1 cellular context compared by ENCODE assay signal in genomic region chr21:44751186-44751798, GRCh38.
TF ChIP-seq lines count a peak whose summit lies in the region.

No MANE protein-coding gene starts in this region.

TF ChIP-seq in H1, 55 proteins besides CTCF, POLR2A, EP300 and RAD21:
- TF ChIP-seq CBX8 (IDR thresholded peaks at IDR 0.05; ENCODE audit: borderline replicate concordance, low read depth, low read length) (no peak), KDM5A (IDR thresholded peaks at IDR 0.05; ENCODE audit: low read length) (no peak), HDAC6 (IDR thresholded peaks at IDR 0.05; ENCODE audit: low read depth, low read length) (no peak), SRF (IDR thresholded peaks at IDR 0.05; ENCODE audit: low read depth, low read length) (no peak), ZNF274 (IDR thresholded peaks at IDR 0.05; ENCODE audit: borderline replicate concordance, extremely low read depth, low read length) (no peak), BACH1 (IDR thresholded peaks at IDR 0.05; ENCODE audit: low read length) (no peak), TAF1 (IDR thresholded peaks at IDR 0.05; ENCODE audit: low read depth, low read length) (no peak), CHD1 (IDR thresholded peaks at IDR 0.05; ENCODE audit: low read depth, low read length) (no peak), GTF2F1 (IDR thresholded peaks at IDR 0.05; ENCODE audit: borderline replicate concordance, low read depth, low read length) (no peak), RXRA (IDR thresholded peaks at IDR 0.05; ENCODE audit: insufficient read depth, low read depth, low read length) (no peak), SP4 (IDR thresholded peaks at IDR 0.05; ENCODE audit: low read length) (no peak), EGR1 (IDR thresholded peaks at IDR 0.05; ENCODE audit: borderline replicate concordance, low read depth, low read length) (no peak), KDM1A (IDR thresholded peaks at IDR 0.05; ENCODE audit: borderline replicate concordance, low read length) (no peak), CHD2 (IDR thresholded peaks at IDR 0.05; ENCODE audit: low read length) (no peak), KDM4A (IDR thresholded peaks at IDR 0.05; ENCODE audit: low read depth, low read length, severe bottlenecking) (no peak), BRCA1 (IDR thresholded peaks at IDR 0.05; ENCODE audit: low read depth, low read length) (no peak), RBBP5 (IDR thresholded peaks at IDR 0.05; ENCODE audit: borderline replicate concordance, low read depth, low read length) (no peak), CBX5 (IDR thresholded peaks at IDR 0.05; ENCODE audit: low read depth, low read length) (no peak), NRF1 (IDR thresholded peaks at IDR 0.05; ENCODE audit: low read depth, low read length) (no peak)
TF ChIP-seq in H1: peak in this region for 0.
